ENCODE assay signal across 8 cellular contexts in the genomic region with DNA sequence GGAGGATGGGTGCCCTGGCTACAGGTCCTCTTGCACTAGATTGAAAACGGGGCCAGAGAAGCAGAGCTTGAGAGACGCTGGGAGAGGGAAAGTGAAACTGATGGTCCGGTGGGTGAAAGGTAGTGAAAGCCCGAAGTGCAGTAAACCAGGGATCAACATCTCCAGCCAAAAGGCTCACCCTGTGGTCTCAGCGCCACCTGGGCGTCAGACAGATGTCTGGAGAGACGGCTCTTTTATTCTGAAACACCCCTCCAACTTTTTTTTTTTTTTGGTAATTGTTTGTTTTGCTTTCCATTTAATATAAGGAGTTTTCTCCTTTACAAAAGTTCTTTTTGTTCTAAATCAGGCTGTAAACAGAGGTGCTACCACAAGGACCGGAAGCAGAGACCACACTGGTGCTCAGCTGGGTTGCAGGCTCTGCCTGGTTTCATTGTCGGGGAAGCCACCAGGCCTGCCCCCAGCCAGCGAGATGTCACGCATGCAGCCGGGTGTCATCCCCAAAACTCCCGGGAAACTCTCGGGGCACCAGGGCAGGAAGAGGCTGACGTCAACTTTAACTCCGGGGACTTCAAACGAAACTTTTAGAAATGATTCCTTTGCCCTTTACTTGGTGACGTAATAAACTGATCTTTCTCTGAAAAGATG. TPM values are rescaled to one million over a fixed set of nuclear protein-coding genes. Genes with fewer than 3 reads are reported as not detected.
A peak's percentile ranks its signal among the peaks of the same experiment; 100 is the strongest.
DNase-seq lines count a peak whose midpoint lies in the region; ATAC-seq and TF ChIP-seq lines count a peak whose summit lies in the region.

No MANE protein-coding gene starts in this region.

- no peaks in the 10 kb centered on the region for H3K9me3 ChIP-seq in cardiac muscle cell (ENCODE audit: low read depth)

- DNase-seq in AG04449 (ENCODE audit: low read depth, low spot score), result no peak
- peak; percentile 68 for DNase-seq in RKO (ENCODE audit: low spot score)
- DNase-seq in activated gamma-delta T cell treated with Interleukin-2 at 50 U/mL for 16 hours, result peak; percentile 85
- DNase-seq in cardiac muscle cell (ENCODE audit: low read depth in 1 of 2, low spot score in 1 of 2), result peak in 1 of 2 donors; percentile 76
- peak; percentile 81 to 89 for DNase-seq in stimulated activated CD4-positive, alpha-beta T cell treated with anti-CD3 and anti-CD28 coated beads, Interleukin-12 subunit alpha, Interleukin-12 subunit beta, amount 100 ng/mL, for 24 hours (ENCODE audit: low read depth in 2 of 2)
- no peak for DNase-seq in NCI-H226

- no peak overlapping the region for H3K27ac ChIP-seq in cardiac muscle cell

- CTCF ChIA-PET in AG04449 (lab: Yijun Ruan, JAX), result interaction anchor here (0.6 to 2.5 kb wide), 4 partner anchors 35 to 428 kb away, joined by 3 to 7 read pairs (median 4); partner anchors contain the start of gene PFKFB3

- ATAC-seq in GM18519 (IDR thresholded peaks at IDR 0.05; ENCODE audit: low FRiP score, unreplicated experiment) (peak; percentile 57), HG02981 (IDR thresholded peaks at IDR 0.05; ENCODE audit: unreplicated experiment) (peak; percentile 64)

- H3K27me3 ChIP-seq in cardiac muscle cell, result no peaks in the 10 kb centered on the region

- H3K4me1 ChIP-seq in cardiac muscle cell (ENCODE audit: low read depth), result no peaks in the 10 kb centered on the region

- TF ChIP-seq CTCF in AG04449 (IDR thresholded peaks at IDR 0.05; ENCODE audit: insufficient read depth, low read length, missing control alignments) (no peak), cardiac muscle cell (IDR thresholded peaks at IDR 0.05; ENCODE audit: low read depth, low read length) (peak; percentile 23)

- no peaks in the 10 kb centered on the region for H3K36me3 ChIP-seq in cardiac muscle cell

- POLR2A ChIA-PET in AG04449 (lab: Yijun Ruan, JAX), result no interaction called here

- H3K4me3 ChIP-seq in AG04449 (ENCODE audit: low read depth, low read length) (peak overlapping the region; percentile 41), cardiac muscle cell (no peak overlapping the region)

RNA-seq across cellular contexts. Expression of gene IL2RA, which starts 11.2 kb away (rescaled TPM):
- total RNA-seq in cardiac muscle cell, result not detected in 2 replicates
- polyA plus RNA-seq in cardiac muscle cell, result not detected in 2 replicates

RNA-seq across cellular contexts. Expression of gene RBM17, which starts 37.9 kb away (rescaled TPM):
- total RNA-seq in cardiac muscle cell, result 39.4 and 86.2 TPM in 2 replicates
- 125 and 144 TPM in 2 replicates for polyA plus RNA-seq in cardiac muscle cell

Comparison
In these comparisons a context has a peak if more than half of its experiments do, and no peak if none do; other contexts are left out.
1. DNase-seq: peak in RKO (single experiment), activated gamma-delta T cell treated with Interleukin-2 at 50 U/mL for 16 hours (single experiment) and stimulated activated CD4-positive, alpha-beta T cell treated with anti-CD3 and anti-CD28 coated beads, Interleukin-12 subunit alpha, Interleukin-12 subunit beta, amount 100 ng/mL, for 24 hours (2 of 2); none in AG04449 (single experiment) and NCI-H226 (single experiment).